23 cellular contexts compared by ENCODE assay signal in genomic region chr3:38396861-38397260, GRCh38. TPM values are rescaled to one million over a fixed set of nuclear protein-coding genes. Genes with fewer than 3 reads are reported as not detected.
DNase-seq lines count a peak whose midpoint lies in the region; ATAC-seq and TF ChIP-seq lines count a peak whose summit lies in the region.
"Had no signal": no experiment of that assay in that cellular context is flagged by ENCODE, and none has a peak within 500 bp of the region (broad histone marks: within the 10 kb centered on the region; RNA-seq: fewer than 3 reads in every experiment).

No MANE protein-coding gene starts in this region.

- WGBS in esophagus muscularis mucosa, result 98% methylated on average over 5 of the region's 5 CpGs
- WGBS in right lobe of liver (ENCODE audit: insufficient coverage, low coverage, low lambda C conversion rate, missing lambda C conversion rate), result 100% methylated on average over 2 of the region's 5 CpGs

- no peak for TF ChIP-seq POLR2A in esophagus muscularis mucosa (IDR thresholded peaks at IDR 0.05; ENCODE audit: low read depth)
- TF ChIP-seq POLR2A in right lobe of liver (IDR thresholded peaks at IDR 0.05), result no peak

- H3K27me3 Mint-ChIP-seq in naive thymus-derived CD8-positive, alpha-beta T cell, result no peaks in the 10 kb centered on the region
- H3K27me3 Mint-ChIP-seq: CD4-positive, alpha-beta memory T cell; CD4-positive, CD25-positive, alpha-beta regulatory T cell; CD8-positive, alpha-beta memory T cell had no signal

- no peak overlapping the region for H3K27ac ChIP-seq in esophagus muscularis mucosa (replicated peaks in 1 of 4)
- H3K27ac ChIP-seq in right lobe of liver, result no peak overlapping the region
- H3K27ac ChIP-seq: BLaER1 had no signal

- peaks cover 0 to 10% (median 8%) of the 10 kb centered on the region in 3 donors for H3K36me3 Mint-ChIP-seq in naive thymus-derived CD8-positive, alpha-beta T cell
- H3K36me3 Mint-ChIP-seq: CD4-positive, alpha-beta memory T cell; CD4-positive, CD25-positive, alpha-beta regulatory T cell had no signal

- peaks cover 0 to 2% (median 0%) of the 10 kb centered on the region in 9 donors for H3K9me3 Mint-ChIP-seq in naive thymus-derived CD8-positive, alpha-beta T cell

- peaks cover 0 to 68% (median 27%) of the 10 kb centered on the region in 4 donors for H3K36me3 ChIP-seq in esophagus muscularis mucosa
- peaks cover 0 to 56% (median 24%) of the 10 kb centered on the region in 4 donors for H3K36me3 ChIP-seq in right lobe of liver
- H3K36me3 ChIP-seq: BE2C had no signal

- TF ChIP-seq CTCF in esophagus muscularis mucosa (IDR thresholded peaks at IDR 0.05) (no peak), right lobe of liver (IDR thresholded peaks at IDR 0.05) (no peak)

- intact Hi-C loops in esophagus muscularis mucosa (cut with DNase I), result no loop called here
- intact Hi-C loops in right lobe of liver (cut with DNase I), result no loop called here
- intact Hi-C loops in posterior vena cava (cut with DNase I), result no loop called here

- no peaks in the 10 kb centered on the region for H3K9me3 ChIP-seq in esophagus muscularis mucosa
- H3K9me3 ChIP-seq in right lobe of liver, result no peaks in the 10 kb centered on the region
- H3K9me3 ChIP-seq: BE2C, BLaER1 had no signal

- H3K27me3 ChIP-seq in esophagus muscularis mucosa (no peaks in the 10 kb centered on the region), right lobe of liver (no peaks in the 10 kb centered on the region)
- H3K27me3 ChIP-seq: BE2C, BLaER1 had no signal

- peak; percentile 60 for DNase-seq in esophagus muscularis mucosa (ENCODE audit: extremely low spot score)
- DNase-seq in left lobe of liver (ENCODE audit: low spot score), result no peak
- DNase-seq in right lobe of liver, result no peak
- DNase-seq in mesenteric fat pad (ENCODE audit: low spot score), result peak; percentile 22
- no peak for DNase-seq in naive thymus-derived CD8-positive, alpha-beta T cell
- DNase-seq in posterior vena cava (ENCODE audit: low spot score), result no peak
- no peak for DNase-seq in activated naive CD4-positive, alpha-beta T cell treated with Interleukin-2 at 50 U/mL for 16 hours
- no peak for DNase-seq in NCI-H2029 treated with DMSO at 0.1 percent for 48 hours (lab: John Stamatoyannopoulos, UW)
- DNase-seq: 8988T; BE2C; C1 segment of cervical spinal cord; CD4-positive, CD25-positive, alpha-beta regulatory T cell; CD8-positive, alpha-beta memory T cell; COR-L47; DMS 273 treated with DMSO at 0.1 percent for 48 hours; DMS153; DMS53; DMS79; GDM1 had no signal

- H3K4me1 ChIP-seq in esophagus muscularis mucosa, result no peaks in the 10 kb centered on the region
- peaks cover 0 to 5% (median 0%) of the 10 kb centered on the region in 4 donors for H3K4me1 ChIP-seq in right lobe of liver
- H3K4me1 ChIP-seq: BE2C, BLaER1 had no signal

- H3K4me3 ChIP-seq in esophagus muscularis mucosa, result no peak overlapping the region
- no peak overlapping the region for H3K4me3 ChIP-seq in right lobe of liver
- H3K4me3 ChIP-seq: BLaER1, GM12878 had no signal

- peaks cover 0 to 2% (median 0%) of the 10 kb centered on the region in 4 donors for H3K4me1 Mint-ChIP-seq in naive thymus-derived CD8-positive, alpha-beta T cell
- H3K4me1 Mint-ChIP-seq: CD14-positive monocyte; CD4-positive, alpha-beta memory T cell; CD4-positive, CD25-positive, alpha-beta regulatory T cell; CD8-positive, alpha-beta memory T cell had no signal

- no peak overlapping the region for H3K27ac Mint-ChIP-seq in naive thymus-derived CD8-positive, alpha-beta T cell
- H3K27ac Mint-ChIP-seq: CD4-positive, alpha-beta memory T cell; CD8-positive, alpha-beta memory T cell had no signal

- no peak for TF ChIP-seq EP300 in esophagus muscularis mucosa (IDR thresholded peaks at IDR 0.05)

- ATAC-seq in left lobe of liver (peak; percentile 29), right lobe of liver (peak in 3 of 4 donors; percentile 12 to 31 (median 23))
- no peak for ATAC-seq in naive thymus-derived CD8-positive, alpha-beta T cell
- ATAC-seq: GM12878 had no signal

- no peak overlapping the region for H3K4me3 Mint-ChIP-seq in naive thymus-derived CD8-positive, alpha-beta T cell
- H3K4me3 Mint-ChIP-seq: CD14-positive monocyte; CD4-positive, alpha-beta memory T cell; CD4-positive, CD25-positive, alpha-beta regulatory T cell; CD8-positive, alpha-beta memory T cell had no signal

- POLR2A ChIA-PET in naive thymus-derived CD8-positive, alpha-beta T cell (lab: Charles Lee), result interaction anchor here (1.1 to 1.2 kb wide), 2 partner anchors 25 to 55 kb away, joined by 3 read pairs; no protein-coding TSS in a partner anchor

RNA-seq across cellular contexts. Expression of gene XYLB, which starts 50.3 kb away (rescaled TPM):
- total RNA-seq in esophagus muscularis mucosa (1 to 10 TPM in 2 of 4 donors, under 1 TPM in 2; 0.65 to 2.5 (median 1.2) TPM), left lobe of liver (45.8 TPM), right lobe of liver (10 to 100 TPM; 26.2 to 48.3 (median 36.6) TPM), mesenteric fat pad (5.2 TPM), posterior vena cava (1 to 10 TPM; 4.5 to 6.3 TPM)
- 1 to 10 TPM; 2.3 to 3.4 TPM for total RNA-seq in naive thymus-derived CD8-positive, alpha-beta T cell
- under 1 TPM; 0.29 to 0.83 (median 0.77) TPM for polyA plus RNA-seq in naive thymus-derived CD8-positive, alpha-beta T cell

RNA-seq across cellular contexts. Expression of gene ACVR2B, which starts 56.8 kb away (rescaled TPM):
- total RNA-seq in esophagus muscularis mucosa, result 1 to 10 TPM; 3.8 to 9.8 (median 5.9) TPM
- 6.7 TPM for total RNA-seq in left lobe of liver
- total RNA-seq in right lobe of liver, result 1 to 10 TPM; 2.0 to 5.9 (median 4.4) TPM
- 2.7 TPM for total RNA-seq in mesenteric fat pad
- 10 to 100 TPM; 13.7 to 16.1 TPM for total RNA-seq in naive thymus-derived CD8-positive, alpha-beta T cell
- 1 to 10 TPM in 2 of 3 donors, under 1 TPM in 1; 0.69 to 1.9 (median 1.2) TPM for polyA plus RNA-seq in naive thymus-derived CD8-positive, alpha-beta T cell
- 1 to 10 TPM; 2.7 to 2.8 TPM for total RNA-seq in posterior vena cava

Comparison
In these comparisons a context has a peak if more than half of its experiments do, and no peak if none do; other contexts are left out.
1. DNase-seq: peak in esophagus muscularis mucosa (single experiment) and mesenteric fat pad (single experiment); none in left lobe of liver (single experiment), right lobe of liver (0 of 3), naive thymus-derived CD8-positive, alpha-beta T cell (0 of 10), posterior vena cava (single experiment), activated naive CD4-positive, alpha-beta T cell treated with Interleukin-2 at 50 U/mL for 16 hours (single experiment) and NCI-H2029 treated with DMSO at 0.1 percent for 48 hours (single experiment).
2. ATAC-seq: peak in left lobe of liver (single experiment) and right lobe of liver (3 of 4); none in naive thymus-derived CD8-positive, alpha-beta T cell (0 of 2).